ENCODE assay signal across 9 cellular contexts in genomic region chr6:139030211-139030530, GRCh38. TPM values are rescaled to one million over a fixed set of nuclear protein-coding genes. Genes with fewer than 3 reads are reported as not detected.
A peak's percentile ranks its signal among the peaks of the same experiment; 100 is the strongest.
DNase-seq lines count a peak whose midpoint lies in the region; ATAC-seq and TF ChIP-seq lines count a peak whose summit lies in the region.
"Had no signal": no experiment of that assay in that cellular context is flagged by ENCODE, and none has a peak within 500 bp of the region (broad histone marks: within the 10 kb centered on the region; RNA-seq: fewer than 3 reads in every experiment).

No MANE protein-coding gene starts in this region.

- H3K4me3 ChIP-seq in GM12875 (ENCODE audit: low read depth, low read length) (peak overlapping the region; percentile 57), fibroblast of mammary gland (ENCODE audit: control insufficient read depth, low read depth, low read length) (peak overlapping the region; percentile 88), skeletal muscle cell (ENCODE audit: low read depth, low read length) (peak overlapping the region; percentile 67), BE2C (ENCODE audit: low read depth, low read length) (no peak overlapping the region)

- DNase-seq in NCI-H748 treated with DMSO at 0.1 percent for 48 hours (lab: John Stamatoyannopoulos, UW) (peak; percentile 35), fibroblast of mammary gland (ENCODE audit: low read depth) (no peak), skeletal muscle cell (ENCODE audit: low read depth) (no peak), BE2C (no peak)
- no peak for DNase-seq in activated CD8-positive, alpha-beta memory T cell treated with anti-CD3 and anti-CD28 coated beads, Interleukin-2, amount 50 U/mL, for 4 hours
- DNase-seq: NCI-H1436 treated with DMSO at 0.1 percent for 48 hours had no signal

- ATAC-seq in HG02763 (IDR thresholded peaks at IDR 0.05; ENCODE audit: unreplicated experiment) (no peak), HG02588 (IDR thresholded peaks at IDR 0.05; ENCODE audit: unreplicated experiment) (no peak)

- no peaks in the 10 kb centered on the region for H3K4me1 ChIP-seq in BE2C

- H3K36me3 ChIP-seq in BE2C, result no peaks in the 10 kb centered on the region

- no peaks in the 10 kb centered on the region for H3K9me3 ChIP-seq in BE2C

- no peak for TF ChIP-seq CTCF in GM12875 (IDR thresholded peaks at IDR 0.05; ENCODE audit: borderline replicate concordance, insufficient read depth, low read depth, low read length)
- TF ChIP-seq CTCF in fibroblast of mammary gland (conservative IDR thresholded peaks at IDR 0.05; ENCODE audit: control insufficient read depth, insufficient read depth, low read depth, low read length), result no peak
- TF ChIP-seq CTCF in BE2C (IDR thresholded peaks at IDR 0.05; ENCODE audit: low read depth, low read length), result no peak

- peaks cover 39% of the 10 kb centered on the region for H3K27me3 ChIP-seq in BE2C

RNA-seq across cellular contexts. Expression of gene ABRACL, which starts 1.6 kb away (rescaled TPM):
- polyA plus RNA-seq in BE2C (2012; ENCODE audit: insufficient read depth, insufficient read length, low read depth), result 0.69 TPM

RNA-seq across cellular contexts. Expression of gene REPS1, which starts 42.1 kb away (rescaled TPM):
- 35.5 TPM for polyA plus RNA-seq in BE2C (2012; ENCODE audit: insufficient read depth, insufficient read length, low read depth)
